Comparison of ENCODE assay signal across 9 cellular contexts in genomic region chr13:28137556-28137955, GRCh38. TPM values are rescaled to one million over a fixed set of nuclear protein-coding genes. Genes with fewer than 3 reads are reported as not detected.
DNase-seq lines count a peak whose midpoint lies in the region; ATAC-seq and TF ChIP-seq lines count a peak whose summit lies in the region.
"Had no signal": no experiment of that assay in that cellular context is flagged by ENCODE, and none has a peak within 500 bp of the region (broad histone marks: within the 10 kb centered on the region; RNA-seq: fewer than 3 reads in every experiment).

No MANE protein-coding gene starts in this region.

- H3K27me3 Mint-ChIP-seq in central memory CD8-positive, alpha-beta T cell = no peaks in the 10 kb centered on the region
- no peaks in the 10 kb centered on the region for H3K27me3 Mint-ChIP-seq in mesothelial cell of epicardium (ENCODE audit: low read depth)

- peak overlapping the region; percentile 88 for H3K4me3 ChIP-seq in BJ (ENCODE audit: low read depth, low read length)

- H3K36me3 ChIP-seq in BJ (ENCODE audit: control insufficient read depth, insufficient read depth, low read length) = no peaks in the 10 kb centered on the region

- DNase-seq in BJ (ENCODE audit: low read depth) (no peak), NCI-H1694 (lab: John Stamatoyannopoulos, UW) (peak; percentile 44), mesothelial cell of epicardium (ENCODE audit: low spot score in 2 of 2, unreplicated experiment in 2 of 2) (no peak), GF-D8 (lab: John Stamatoyannopoulos, UW) (no peak), HuH-7.5 (ENCODE audit: low spot score) (no peak), D341Med (ENCODE audit: low spot score) (no peak)
- no peak for DNase-seq in central memory CD8-positive, alpha-beta T cell (ENCODE audit: low spot score in 2 of 2)

- peak overlapping the region; percentile 81 for H3K4me3 Mint-ChIP-seq in central memory CD8-positive, alpha-beta T cell
- H3K4me3 Mint-ChIP-seq in mesothelial cell of epicardium = peak overlapping the region; percentile 89

- POLR2A ChIA-PET in BJ (lab: Charles Lee) = interaction anchor here (0.7 to 0.8 kb wide), 2 partner anchors 13 to 1627 kb away, joined by 3 read pairs; no protein-coding TSS in a partner anchor

- H3K27ac Mint-ChIP-seq in central memory CD8-positive, alpha-beta T cell (ENCODE audit: low read depth) = peak overlapping the region; percentile 97
- peak overlapping the region; percentile 98 for H3K27ac Mint-ChIP-seq in mesothelial cell of epicardium

- no peaks in the 10 kb centered on the region for H3K27me3 ChIP-seq in BJ (ENCODE audit: control insufficient read depth, insufficient read depth, low read length)

- CTCF ChIA-PET in BJ (lab: Yijun Ruan, JAX) = interaction anchor here (0.6 kb wide), 1 partner anchor 24 kb away, joined by 4 read pairs; no protein-coding TSS in a partner anchor

- peak; percentile 12 for ATAC-seq in GM19467 (IDR thresholded peaks at IDR 0.05; ENCODE audit: unreplicated experiment)
- no peak for ATAC-seq in central memory CD8-positive, alpha-beta T cell (replicated peaks; ENCODE audit: extremely low read depth, poor library complexity, severe bottlenecking)

- peaks cover 26% of the 10 kb centered on the region for H3K36me3 Mint-ChIP-seq in central memory CD8-positive, alpha-beta T cell (ENCODE audit: insufficient read depth)
- no peaks in the 10 kb centered on the region for H3K36me3 Mint-ChIP-seq in mesothelial cell of epicardium

- TF ChIP-seq CTCF in BJ (IDR thresholded peaks at IDR 0.05; ENCODE audit: insufficient read depth, low read depth, low read length) (no peak), mesothelial cell of epicardium (IDR thresholded peaks at IDR 0.05; ENCODE audit: unreplicated experiment) (no peak)

- peaks cover 50% of the 10 kb centered on the region for H3K4me1 Mint-ChIP-seq in central memory CD8-positive, alpha-beta T cell
- H3K4me1 Mint-ChIP-seq in mesothelial cell of epicardium = peaks cover 37% of the 10 kb centered on the region

- no peaks in the 10 kb centered on the region for H3K9me3 Mint-ChIP-seq in central memory CD8-positive, alpha-beta T cell
- no peaks in the 10 kb centered on the region for H3K9me3 Mint-ChIP-seq in mesothelial cell of epicardium

RNA-seq across cellular contexts. Expression of gene PAN3, which starts 0.8 kb away (rescaled TPM):
- polyA plus RNA-seq in BJ (2011; rRNA removed) = 10.7 and 18.0 TPM in 2 replicates
- 22.2 and 24.9 TPM in 2 replicates for polyA minus RNA-seq in BJ (2011; rRNA and poly(A)+ RNA removed)
- 58.0 to 61.3 TPM (median 58.2 TPM) in 3 replicates for total RNA-seq in mesothelial cell of epicardium

RNA-seq across cellular contexts. Expression of gene FLT3, which starts 37.2 kb away (rescaled TPM):
- 0.01 TPM in 1 of 2 replicates, not detected in the other for polyA plus RNA-seq in BJ (2011; rRNA removed)
- not detected in 2 replicates for polyA minus RNA-seq in BJ (2011; rRNA and poly(A)+ RNA removed)
- 0.34 to 0.58 TPM (median 0.53 TPM) in 3 replicates for total RNA-seq in mesothelial cell of epicardium
- total RNA-seq: HT1080 had no signal
